Comparison of ENCODE assay signal across 8 cellular contexts in the genomic region with DNA sequence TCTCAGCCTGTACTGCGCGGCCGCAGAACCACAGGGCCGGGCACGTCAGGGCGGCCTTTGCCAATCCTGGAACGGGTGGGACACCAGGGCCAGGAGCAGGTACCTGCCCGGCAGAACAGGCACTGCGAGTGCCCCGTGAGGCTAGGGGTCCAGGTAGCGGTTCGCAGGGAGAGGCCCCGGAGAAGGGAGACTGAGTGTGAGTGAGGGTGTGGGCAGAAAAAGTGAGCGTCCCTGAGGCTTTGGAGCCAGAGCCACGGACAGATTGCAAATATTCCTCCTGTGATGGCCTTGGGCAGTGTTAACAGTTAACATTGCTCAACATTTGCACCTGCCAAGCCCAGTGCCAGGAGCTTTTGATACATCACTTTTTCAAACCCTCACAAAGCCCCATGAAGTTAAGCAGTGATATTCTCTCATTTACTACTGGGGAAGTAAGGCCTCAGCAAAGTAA. TPM values are rescaled to one million over a fixed set of nuclear protein-coding genes. Genes with fewer than 3 reads are reported as not detected.
DNase-seq lines count a peak whose midpoint lies in the region; ATAC-seq and TF ChIP-seq lines count a peak whose summit lies in the region.
"Had no signal": no experiment of that assay in that cellular context is flagged by ENCODE, and none has a peak within 500 bp of the region (broad histone marks: within the 10 kb centered on the region; RNA-seq: fewer than 3 reads in every experiment).

No MANE protein-coding gene starts in this region.

- DNase-seq in HFF-Myc (ENCODE audit: extremely low read depth, low read depth) = no peak
- DNase-seq in astrocyte of the spinal cord (ENCODE audit: low read depth, low spot score) = no peak
- DNase-seq in left lobe of liver (ENCODE audit: low spot score) = no peak
- DNase-seq in stimulated activated naive CD8-positive, alpha-beta T cell treated with anti-CD3 and anti-CD28 coated beads, Interleukin-15, amount 100 ng/mL, for 72 hours = no peak
- DNase-seq in NCI-H1930 (lab: John Stamatoyannopoulos, UW) = no peak
- DNase-seq in NCI-H128 (lab: John Stamatoyannopoulos, UW; ENCODE audit: unreplicated experiment) = no peak
- DNase-seq: T1000 had no signal

- TF ChIP-seq CTCF in HFF-Myc (IDR thresholded peaks at IDR 0.05; ENCODE audit: low read depth, low read length, missing control alignments) = no peak
- TF ChIP-seq CTCF in astrocyte of the spinal cord (IDR thresholded peaks at IDR 0.05; ENCODE audit: low read depth, low read length) = no peak

- H3K4me3 ChIP-seq in HFF-Myc (replicated peaks; ENCODE audit: low read depth, low read length) (peak overlapping the region; percentile 39), astrocyte of the spinal cord (ENCODE audit: low read depth, low read length) (peak overlapping the region; percentile 42)

- no peaks in the 10 kb centered on the region for H3K9me3 Mint-ChIP-seq in stimulated activated naive CD8-positive, alpha-beta T cell treated with anti-CD3 and anti-CD28 coated beads, Interleukin-15, amount 100 ng/mL, for 72 hours

- no peak overlapping the region for H3K27ac Mint-ChIP-seq in stimulated activated naive CD8-positive, alpha-beta T cell treated with anti-CD3 and anti-CD28 coated beads, Interleukin-15, amount 100 ng/mL, for 72 hours

- ATAC-seq in left lobe of liver (peak; percentile 38), HG02852 (IDR thresholded peaks at IDR 0.05; ENCODE audit: unreplicated experiment) (no peak)
- ATAC-seq in stimulated activated naive CD8-positive, alpha-beta T cell treated with anti-CD3 and anti-CD28 coated beads, Interleukin-15, amount 100 ng/mL, for 72 hours = no peak

- peaks cover 8% of the 10 kb centered on the region for H3K27me3 Mint-ChIP-seq in stimulated activated naive CD8-positive, alpha-beta T cell treated with anti-CD3 and anti-CD28 coated beads, Interleukin-15, amount 100 ng/mL, for 72 hours

- in situ Hi-C loops in astrocyte of the spinal cord (cut with HindIII; ENCODE audit: low sequenced_read_pairs) = no loop called here

- peaks cover 21% of the 10 kb centered on the region for H3K4me1 Mint-ChIP-seq in stimulated activated naive CD8-positive, alpha-beta T cell treated with anti-CD3 and anti-CD28 coated beads, Interleukin-15, amount 100 ng/mL, for 72 hours

- H3K4me3 Mint-ChIP-seq in stimulated activated naive CD8-positive, alpha-beta T cell treated with anti-CD3 and anti-CD28 coated beads, Interleukin-15, amount 100 ng/mL, for 72 hours = peak overlapping the region; percentile 78 to 92

RNA-seq across cellular contexts. Expression of a gene that starts 0.5 kb away (rescaled TPM):
- total RNA-seq in left lobe of liver = 467 TPM

RNA-seq across cellular contexts. Expression of a gene that starts 17.9 kb away (rescaled TPM):
- total RNA-seq in left lobe of liver = 25.4 TPM

RNA-seq across cellular contexts. Expression of a gene that starts 23.3 kb away (rescaled TPM):
- total RNA-seq in left lobe of liver = 14.8 TPM

RNA-seq across cellular contexts. Expression of a gene that starts 31.8 kb away (rescaled TPM):
- total RNA-seq in left lobe of liver = 50.3 TPM

RNA-seq across cellular contexts. Expression of a gene that starts 45.2 kb away (rescaled TPM):
- not detected for total RNA-seq in left lobe of liver
